14 cellular contexts compared by ENCODE assay signal in genomic region chr7:116339564-116339963, GRCh38.
A peak's percentile ranks its signal among the peaks of the same experiment; 100 is the strongest.
DNase-seq lines count a peak whose midpoint lies in the region; ATAC-seq and TF ChIP-seq lines count a peak whose summit lies in the region.
"Had no signal": no experiment of that assay in that cellular context is flagged by ENCODE, and none has a peak within 500 bp of the region (broad histone marks: within the 10 kb centered on the region; RNA-seq: fewer than 3 reads in every experiment).

No MANE protein-coding gene starts in this region.

- H3K4me1 Mint-ChIP-seq in activated naive CD8-positive, alpha-beta T cell treated with anti-CD3 and anti-CD28 coated beads for 36 hours = peaks cover 3% of the 10 kb centered on the region
- H3K4me1 Mint-ChIP-seq: CD8-positive, alpha-beta memory T cell had no signal

- H3K4me2 ChIP-seq in osteoblast (ENCODE audit: insufficient read depth, low read length) = no peak overlapping the region

- no peaks in the 10 kb centered on the region for H3K36me3 ChIP-seq in tibial artery
- no peaks in the 10 kb centered on the region for H3K36me3 ChIP-seq in osteoblast (ENCODE audit: insufficient read depth, low read length)
- no peaks in the 10 kb centered on the region for H3K36me3 ChIP-seq in stomach

- H3K27ac ChIP-seq in tibial artery (peak overlapping the region; percentile 54 to 58), osteoblast (ENCODE audit: low read depth, low read length) (no peak overlapping the region), stomach (peak overlapping the region in 1 of 5 donors; percentile 26)

- peaks cover 0 to 8% (median 0%) of the 10 kb centered on the region in 3 donors for H3K9me3 ChIP-seq in tibial artery
- no peaks in the 10 kb centered on the region for H3K9me3 ChIP-seq in osteoblast (ENCODE audit: low read depth, low read length)
- H3K9me3 ChIP-seq in stomach = no peaks in the 10 kb centered on the region

- H3K9me3 Mint-ChIP-seq in activated naive CD8-positive, alpha-beta T cell treated with anti-CD3 and anti-CD28 coated beads for 36 hours = no peaks in the 10 kb centered on the region
- H3K9me3 Mint-ChIP-seq: activated naive CD4-positive, alpha-beta T cell treated with anti-CD3 and anti-CD28 coated beads for 36 hours; CD8-positive, alpha-beta memory T cell; stimulated activated naive CD8-positive, alpha-beta T cell treated with anti-CD3 and anti-CD28 coated beads, Interleukin-15, amount 100 ng/mL, for 72 hours had no signal

- no peaks in the 10 kb centered on the region for H3K36me3 Mint-ChIP-seq in activated naive CD8-positive, alpha-beta T cell treated with anti-CD3 and anti-CD28 coated beads for 36 hours
- H3K36me3 Mint-ChIP-seq: CD8-positive, alpha-beta memory T cell had no signal

- H3K79me2 ChIP-seq in osteoblast (ENCODE audit: insufficient read depth, low read length) = no peaks in the 10 kb centered on the region

- DNase-seq in LoVo (ENCODE audit: low spot score) (peak; percentile 65), astrocyte of the spinal cord (ENCODE audit: low read depth, low spot score) (peak; percentile 45), left lobe of liver (ENCODE audit: low spot score) (peak; percentile 62), tibial artery (no peak), osteoblast (ENCODE audit: insufficient read length, low spot score, missing footprints) (no peak), stomach (no peak)
- DNase-seq in activated naive CD8-positive, alpha-beta T cell treated with anti-CD3 and anti-CD28 coated beads for 36 hours = no peak
- DNase-seq: activated naive CD4-positive, alpha-beta T cell treated with anti-CD3 and anti-CD28 coated beads for 36 hours; CD8-positive, alpha-beta memory T cell; KBM-7; NCI-H1436 treated with DMSO at 0.1 percent for 48 hours; NCI-H524; SHP77; stimulated activated naive CD8-positive, alpha-beta T cell treated with anti-CD3 and anti-CD28 coated beads, Interleukin-15, amount 100 ng/mL, for 72 hours had no signal

- no peak overlapping the region for H3K27ac Mint-ChIP-seq in activated naive CD8-positive, alpha-beta T cell treated with anti-CD3 and anti-CD28 coated beads for 36 hours
- H3K27ac Mint-ChIP-seq: activated naive CD4-positive, alpha-beta T cell treated with anti-CD3 and anti-CD28 coated beads for 36 hours; stimulated activated naive CD8-positive, alpha-beta T cell treated with anti-CD3 and anti-CD28 coated beads, Interleukin-15, amount 100 ng/mL, for 72 hours had no signal

- in situ Hi-C loops in astrocyte of the spinal cord (cut with HindIII; ENCODE audit: low sequenced_read_pairs) = no loop called here

- intact Hi-C loops in tibial artery (cut with DNase I; ENCODE audit: low total_unique reads) = no loop called here
- intact Hi-C loops in stomach (cut with DNase I; ENCODE audit: low total_unique reads) = no loop called here

- TF ChIP-seq CTCF in astrocyte of the spinal cord (IDR thresholded peaks at IDR 0.05; ENCODE audit: low read depth, low read length) = no peak
- no peak for TF ChIP-seq CTCF in tibial artery (IDR thresholded peaks at IDR 0.05)
- TF ChIP-seq CTCF in osteoblast (IDR thresholded peaks at IDR 0.05; ENCODE audit: extremely low read depth, low read depth, low read length) = no peak
- TF ChIP-seq CTCF in stomach (IDR thresholded peaks at IDR 0.05) = no peak

- no peak for TF ChIP-seq POLR2A in stomach (IDR thresholded peaks at IDR 0.05)

- H3K27me3 ChIP-seq in tibial artery (no peaks in the 10 kb centered on the region), osteoblast (ENCODE audit: insufficient read depth, low read length) (no peaks in the 10 kb centered on the region), stomach (no peaks in the 10 kb centered on the region)

- 12 to 39% (median 32%) methylated on average over 3 of the region's 3 CpGs for WGBS in stomach, 5 donors

- ATAC-seq in left lobe of liver = peak; percentile 95
- ATAC-seq: stimulated activated naive CD8-positive, alpha-beta T cell treated with anti-CD3 and anti-CD28 coated beads, Interleukin-15, amount 100 ng/mL, for 72 hours had no signal

- H3K4me3 Mint-ChIP-seq in activated naive CD8-positive, alpha-beta T cell treated with anti-CD3 and anti-CD28 coated beads for 36 hours = no peak overlapping the region
- H3K4me3 Mint-ChIP-seq: activated naive CD4-positive, alpha-beta T cell treated with anti-CD3 and anti-CD28 coated beads for 36 hours; CD8-positive, alpha-beta memory T cell; stimulated activated naive CD8-positive, alpha-beta T cell treated with anti-CD3 and anti-CD28 coated beads, Interleukin-15, amount 100 ng/mL, for 72 hours had no signal

- peaks cover 11% of the 10 kb centered on the region for H3K27me3 Mint-ChIP-seq in activated naive CD8-positive, alpha-beta T cell treated with anti-CD3 and anti-CD28 coated beads for 36 hours

- H3K4me1 ChIP-seq in tibial artery (peaks cover 0 to 33% (median 16%) of the 10 kb centered on the region in 4 donors), osteoblast (ENCODE audit: insufficient read depth, low read length) (peaks cover 16% of the 10 kb centered on the region), stomach (peaks cover 0 to 27% (median 11%) of the 10 kb centered on the region in 4 donors)

- H3K4me3 ChIP-seq in astrocyte of the spinal cord (ENCODE audit: low read depth, low read length) (no peak overlapping the region), tibial artery (no peak overlapping the region), osteoblast (ENCODE audit: insufficient read depth, low read length) (no peak overlapping the region), stomach (no peak overlapping the region)

- TF ChIP-seq EP300 in stomach (IDR thresholded peaks at IDR 0.05) = no peak

- no peaks in the 10 kb centered on the region for H4K20me1 ChIP-seq in osteoblast (ENCODE audit: insufficient read depth, low read length)

- H2AFZ ChIP-seq in osteoblast (ENCODE audit: low read length) = no peak overlapping the region

Comparison
In these comparisons a context has a peak if more than half of its experiments do, and no peak if none do; other contexts are left out.
1. DNase-seq: peak in LoVo (single experiment), astrocyte of the spinal cord (single experiment) and left lobe of liver (single experiment); none in tibial artery (0 of 2), osteoblast (single experiment), stomach (single experiment) and activated naive CD8-positive, alpha-beta T cell treated with anti-CD3 and anti-CD28 coated beads for 36 hours (single experiment).